ENCODE assay signal across 27 cellular contexts in genomic region chr16:16884451-16884850, GRCh38.
"Had no signal": no experiment of that assay in that cellular context is flagged by ENCODE, and none has a peak within 500 bp of the region (broad histone marks: within the 10 kb centered on the region; RNA-seq: fewer than 3 reads in every experiment).

No MANE protein-coding gene starts in this region.

- H3K4me1 Mint-ChIP-seq: stimulated activated effector memory CD8-positive, alpha-beta T cell treated with anti-CD3 and anti-CD28 coated beads, Interleukin-12 subunit alpha, Interleukin-12 subunit beta, amount 100 ng/mL, for 72 hours; stimulated activated memory B cell treated with anti-CD40 and anti-IgM and Interleukin-4, amounts not matched to agents 10 μg/mL and 1 μg/mL and 100 μg/mL, for 72 hours; stimulated activated naive B cell treated with anti-CD40 and anti-IgM and Interleukin-4, amounts not matched to agents 10 μg/mL and 1 μg/mL and 100 μg/mL, for 72 hours; stimulated activated naive CD8-positive, alpha-beta T cell treated with anti-CD3 and anti-CD28 coated beads, Interleukin-15, amount 100 ng/mL, for 72 hours had no signal

- H3K27me3 ChIP-seq: testis, thyroid gland, tibial artery, upper lobe of left lung, upper lobe of right lung, uterus had no signal

- ATAC-seq: stimulated activated effector memory CD8-positive, alpha-beta T cell treated with anti-CD3 and anti-CD28 coated beads, Interleukin-12 subunit alpha, Interleukin-12 subunit beta, amount 100 ng/mL, for 72 hours; stimulated activated memory B cell treated with anti-CD40 and anti-IgM and Interleukin-4, amounts not matched to agents 10 μg/mL and 1 μg/mL and 100 μg/mL, for 72 hours; stimulated activated naive B cell treated with anti-CD40 and anti-IgM and Interleukin-4, amounts not matched to agents 10 μg/mL and 1 μg/mL and 100 μg/mL, for 72 hours; stimulated activated naive CD8-positive, alpha-beta T cell treated with anti-CD3 and anti-CD28 coated beads, Interleukin-15, amount 100 ng/mL, for 72 hours; stimulated activated naive CD8-positive, alpha-beta T cell treated with anti-CD3 and anti-CD28 coated beads, Interleukin-15, Interleukin-2, amounts not matched to agents 100 U/mL and 50 U/mL, for 24 hours; upper lobe of right lung had no signal

- H3K9me3 Mint-ChIP-seq: stimulated activated effector memory CD8-positive, alpha-beta T cell treated with anti-CD3 and anti-CD28 coated beads, Interleukin-12 subunit alpha, Interleukin-12 subunit beta, amount 100 ng/mL, for 72 hours; stimulated activated memory B cell treated with anti-CD40 and anti-IgM and Interleukin-4, amounts not matched to agents 10 μg/mL and 1 μg/mL and 100 μg/mL, for 72 hours; stimulated activated naive B cell treated with anti-CD40 and anti-IgM and Interleukin-4, amounts not matched to agents 10 μg/mL and 1 μg/mL and 100 μg/mL, for 72 hours; stimulated activated naive CD8-positive, alpha-beta T cell treated with anti-CD3 and anti-CD28 coated beads, Interleukin-15, amount 100 ng/mL, for 72 hours; stimulated activated naive CD8-positive, alpha-beta T cell treated with anti-CD3 and anti-CD28 coated beads, Interleukin-15, Interleukin-2, amounts not matched to agents 100 ng/mL and 50 ng/mL, for 24 hours; type B pancreatic cell had no signal

- H3K27ac Mint-ChIP-seq: stimulated activated effector memory CD8-positive, alpha-beta T cell treated with anti-CD3 and anti-CD28 coated beads, Interleukin-12 subunit alpha, Interleukin-12 subunit beta, amount 100 ng/mL, for 72 hours; stimulated activated memory B cell treated with anti-CD40 and anti-IgM and Interleukin-4, amounts not matched to agents 10 μg/mL and 1 μg/mL and 100 μg/mL, for 72 hours; stimulated activated naive B cell treated with anti-CD40 and anti-IgM and Interleukin-4, amounts not matched to agents 10 μg/mL and 1 μg/mL and 100 μg/mL, for 72 hours; stimulated activated naive CD8-positive, alpha-beta T cell treated with anti-CD3 and anti-CD28 coated beads, Interleukin-15, amount 100 ng/mL, for 72 hours; stimulated activated naive CD8-positive, alpha-beta T cell treated with anti-CD3 and anti-CD28 coated beads, Interleukin-15, Interleukin-2, amounts not matched to agents 100 ng/mL and 50 ng/mL, for 24 hours; type B pancreatic cell had no signal

- H3K27ac ChIP-seq: stomach, suprapubic skin, testis, thoracic aorta, thyroid gland, tibial artery, tibial nerve, transverse colon, upper lobe of left lung, upper lobe of right lung, uterus had no signal

- H3K36me3 Mint-ChIP-seq: stimulated activated effector memory CD8-positive, alpha-beta T cell treated with anti-CD3 and anti-CD28 coated beads, Interleukin-12 subunit alpha, Interleukin-12 subunit beta, amount 100 ng/mL, for 72 hours; stimulated activated memory B cell treated with anti-CD40 and anti-IgM and Interleukin-4, amounts not matched to agents 10 μg/mL and 1 μg/mL and 100 μg/mL, for 72 hours; stimulated activated naive B cell treated with anti-CD40 and anti-IgM and Interleukin-4, amounts not matched to agents 10 μg/mL and 1 μg/mL and 100 μg/mL, for 72 hours; type B pancreatic cell had no signal

- H3K36me3 ChIP-seq: stomach, suprapubic skin, thoracic aorta, thyroid gland, tibial artery, tibial nerve, transverse colon, upper lobe of left lung, upper lobe of right lung, uterus had no signal

- H3K9me3 ChIP-seq: stomach, suprapubic skin, testis, thoracic aorta, thyroid gland, tibial artery, tibial nerve, transverse colon, upper lobe of left lung, upper lobe of right lung, uterus had no signal

- H3K27me3 Mint-ChIP-seq: stimulated activated naive CD8-positive, alpha-beta T cell treated with anti-CD3 and anti-CD28 coated beads, Interleukin-15, amount 100 ng/mL, for 72 hours had no signal

- H3K4me3 ChIP-seq: stomach, suprapubic skin, testis, thoracic aorta, thyroid gland, tibial artery, tibial nerve, transverse colon, upper lobe of left lung, upper lobe of right lung, uterus had no signal

- H3K4me3 Mint-ChIP-seq: stimulated activated effector memory CD8-positive, alpha-beta T cell treated with anti-CD3 and anti-CD28 coated beads, Interleukin-12 subunit alpha, Interleukin-12 subunit beta, amount 100 ng/mL, for 72 hours; stimulated activated memory B cell treated with anti-CD40 and anti-IgM and Interleukin-4, amounts not matched to agents 10 μg/mL and 1 μg/mL and 100 μg/mL, for 72 hours; stimulated activated naive B cell treated with anti-CD40 and anti-IgM and Interleukin-4, amounts not matched to agents 10 μg/mL and 1 μg/mL and 100 μg/mL, for 72 hours; stimulated activated naive CD8-positive, alpha-beta T cell treated with anti-CD3 and anti-CD28 coated beads, Interleukin-15, amount 100 ng/mL, for 72 hours; stimulated activated naive CD8-positive, alpha-beta T cell treated with anti-CD3 and anti-CD28 coated beads, Interleukin-15, Interleukin-2, amounts not matched to agents 100 ng/mL and 50 ng/mL, for 24 hours; type B pancreatic cell had no signal

- H3K4me1 ChIP-seq: stomach, suprapubic skin, testis, thyroid gland, tibial artery, tibial nerve, transverse colon, upper lobe of left lung, upper lobe of right lung, uterus had no signal

- DNase-seq: stimulated activated CD4-positive, alpha-beta T cell treated with anti-CD3 and anti-CD28 coated beads, Interleukin-2, amount 100 ng/mL, for 48 hours; stimulated activated CD4-positive, alpha-beta T cell treated with anti-CD3 and anti-CD28 coated beads, Interleukin-4, amount 100 ng/mL, for 1 hour; stimulated activated CD4-positive, alpha-beta T cell treated with anti-CD3 and anti-CD28 coated beads, Interleukin-4, amount 100 ng/mL, for 24 hours; stimulated activated CD4-positive, alpha-beta T cell treated with anti-CD3 and anti-CD28 coated beads, Interleukin-4, amount 100 ng/mL, for 4 hours; stimulated activated CD8-positive, alpha-beta memory T cell treated with anti-CD3 and anti-CD28 coated beads, Interleukin-4, amount 100 ng/mL, for 48 hours; stimulated activated naive B cell treated with anti-CD40 and anti-IgM and Interleukin-4, amounts not matched to agents 10 μg/mL and 1 μg/mL and 100 μg/mL, for 72 hours; stimulated activated naive CD4-positive, alpha-beta T cell; stimulated activated naive CD4-positive, alpha-beta T cell treated with Interleukin-2 at 50 U/mL for 16 hours; stimulated activated naive CD8-positive, alpha-beta T cell treated with anti-CD3 and anti-CD28 coated beads, Interleukin-15, amount 100 ng/mL, for 72 hours; stimulated activated naive CD8-positive, alpha-beta T cell treated with anti-CD3 and anti-CD28 coated beads, Interleukin-15, Interleukin-2, amounts not matched to agents 100 U/mL and 50 U/mL, for 24 hours; stomach; substantia nigra; testis; thyroid gland; tibial artery; transverse colon; trophoblast cell; upper lobe of left lung; upper lobe of right lung; uterus had no signal
